Comparison of ENCODE assay signal across 34 cellular contexts in genomic region chr7:85342781-85343180, GRCh38.
DNase-seq lines count a peak whose midpoint lies in the region; ATAC-seq, FAIRE-seq and TF ChIP-seq lines count a peak whose summit lies in the region.
"Had no signal": no experiment of that assay in that cellular context is flagged by ENCODE, and none has a peak within 500 bp of the region (broad histone marks: within the 10 kb centered on the region; RNA-seq: fewer than 3 reads in every experiment).

No MANE protein-coding gene starts in this region.

- no peak for FAIRE-seq in RCC 7860 (lab: Jason Lieb, UNC)
- FAIRE-seq: A204.1, A549, D721Med had no signal

- intact Hi-C loops in CD8-positive, alpha-beta T cell (cut with DNase I, micrococcal nuclease) = no loop called here

- H3K4me1 Mint-ChIP-seq in stimulated activated memory B cell treated with anti-CD40 and anti-IgM and Interleukin-4, amounts not matched to agents 10 μg/mL and 1 μg/mL and 100 μg/mL, for 72 hours = peaks cover 12% of the 10 kb centered on the region
- H3K4me1 Mint-ChIP-seq in CD8-positive, alpha-beta T cell (ENCODE audit: low read depth) = no peaks in the 10 kb centered on the region
- H3K4me1 Mint-ChIP-seq: B cell; CD14-positive monocyte; CD4-positive, alpha-beta memory T cell; CD4-positive, CD25-positive, alpha-beta regulatory T cell; CD8-positive, alpha-beta memory T cell had no signal

- no peaks in the 10 kb centered on the region for H3K36me3 ChIP-seq in CD8-positive, alpha-beta T cell (ENCODE audit: insufficient read depth, low read length)
- H3K36me3 ChIP-seq: BE2C; BLaER1; BLaER1 treated with 17β-estradiol and CSF1 and Interleukin-3, amounts not matched to agents 10 nM and 100 nM had no signal

- H3K27me3 ChIP-seq in CD8-positive, alpha-beta T cell (ENCODE audit: insufficient read depth, low read length) = no peaks in the 10 kb centered on the region
- H3K27me3 ChIP-seq: BE2C; BLaER1; BLaER1 treated with 17β-estradiol and CSF1 and Interleukin-3, amounts not matched to agents 10 nM and 100 nM had no signal

- no peak for TF ChIP-seq CTCF in 22Rv1 (IDR thresholded peaks at IDR 0.05)
- no peak for TF ChIP-seq CTCF in C4-2B (conservative IDR thresholded peaks at IDR 0.05)
- no peak for TF ChIP-seq CTCF in LNCaP clone FGC (IDR thresholded peaks at IDR 0.05; ENCODE audit: control insufficient read depth, extremely low read depth, insufficient read depth)
- no peak for TF ChIP-seq CTCF in VCaP (conservative IDR thresholded peaks at IDR 0.05)
- no peak for TF ChIP-seq CTCF in CD8-positive, alpha-beta T cell (IDR thresholded peaks at IDR 0.05)

- CTCF ChIA-PET in CD8-positive, alpha-beta T cell (lab: Charles Lee) = no interaction called here

- H3K9me3 Mint-ChIP-seq in stimulated activated memory B cell treated with anti-CD40 and anti-IgM and Interleukin-4, amounts not matched to agents 10 μg/mL and 1 μg/mL and 100 μg/mL, for 72 hours = no peaks in the 10 kb centered on the region
- peaks cover 4% of the 10 kb centered on the region for H3K9me3 Mint-ChIP-seq in CD8-positive, alpha-beta T cell

- H3K4me3 ChIP-seq in LNCaP clone FGC (ENCODE audit: low read depth, low read length) = no peak overlapping the region
- H3K4me3 ChIP-seq in CD8-positive, alpha-beta T cell (ENCODE audit: low read depth, low read length) = no peak overlapping the region
- H3K4me3 ChIP-seq: A549; BLaER1; BLaER1 treated with 17β-estradiol and CSF1 and Interleukin-3, amounts not matched to agents 10 nM and 100 nM had no signal

- no peak for ATAC-seq in stimulated activated memory B cell treated with anti-CD40 and anti-IgM and Interleukin-4, amounts not matched to agents 10 μg/mL and 1 μg/mL and 100 μg/mL, for 72 hours
- ATAC-seq in CD8-positive, alpha-beta T cell = no peak
- ATAC-seq: A549 had no signal

- H3K4me1 ChIP-seq in CD8-positive, alpha-beta T cell (ENCODE audit: insufficient read depth, low read length) = no peaks in the 10 kb centered on the region
- H3K4me1 ChIP-seq: A549; BE2C; BLaER1; BLaER1 treated with 17β-estradiol and CSF1 and Interleukin-3, amounts not matched to agents 10 nM and 100 nM had no signal

- no peaks in the 10 kb centered on the region for H3K27me3 Mint-ChIP-seq in stimulated activated memory B cell treated with anti-CD40 and anti-IgM and Interleukin-4, amounts not matched to agents 10 μg/mL and 1 μg/mL and 100 μg/mL, for 72 hours
- no peaks in the 10 kb centered on the region for H3K27me3 Mint-ChIP-seq in CD8-positive, alpha-beta T cell (ENCODE audit: low read depth)
- H3K27me3 Mint-ChIP-seq: B cell; CD4-positive, alpha-beta memory T cell; CD4-positive, alpha-beta T cell; CD4-positive, CD25-positive, alpha-beta regulatory T cell; CD8-positive, alpha-beta memory T cell had no signal

- peak overlapping the region; percentile 22 for H3K27ac ChIP-seq in 22Rv1
- H3K27ac ChIP-seq in C4-2B = peak overlapping the region; percentile 58; the same call in 1 of the 2 replicates
- peak overlapping the region; percentile 41; the same call in 1 of the 2 replicates for H3K27ac ChIP-seq in VCaP
- H3K27ac ChIP-seq in CD8-positive, alpha-beta T cell (ENCODE audit: low read depth, low read length) = no peak overlapping the region
- H3K27ac ChIP-seq: A549; BLaER1; BLaER1 treated with 17β-estradiol and CSF1 and Interleukin-3, amounts not matched to agents 10 nM and 100 nM had no signal

- H3K4me3 Mint-ChIP-seq in stimulated activated memory B cell treated with anti-CD40 and anti-IgM and Interleukin-4, amounts not matched to agents 10 μg/mL and 1 μg/mL and 100 μg/mL, for 72 hours = no peak overlapping the region
- H3K4me3 Mint-ChIP-seq in CD8-positive, alpha-beta T cell = no peak overlapping the region
- H3K4me3 Mint-ChIP-seq: B cell; CD14-positive monocyte; CD4-positive, alpha-beta memory T cell; CD4-positive, alpha-beta T cell; CD4-positive, CD25-positive, alpha-beta regulatory T cell; CD8-positive, alpha-beta memory T cell had no signal

- H3K9me3 ChIP-seq in CD8-positive, alpha-beta T cell (ENCODE audit: low read length) = no peaks in the 10 kb centered on the region
- H3K9me3 ChIP-seq: A549; BE2C; BLaER1; BLaER1 treated with 17β-estradiol and CSF1 and Interleukin-3, amounts not matched to agents 10 nM and 100 nM; Caco-2 had no signal

- no peak overlapping the region for H3K27ac Mint-ChIP-seq in stimulated activated memory B cell treated with anti-CD40 and anti-IgM and Interleukin-4, amounts not matched to agents 10 μg/mL and 1 μg/mL and 100 μg/mL, for 72 hours
- no peak overlapping the region for H3K27ac Mint-ChIP-seq in CD8-positive, alpha-beta T cell
- H3K27ac Mint-ChIP-seq: B cell; CD14-positive monocyte; CD4-positive, alpha-beta memory T cell; CD4-positive, alpha-beta T cell; CD4-positive, CD25-positive, alpha-beta regulatory T cell; CD8-positive, alpha-beta memory T cell had no signal

- H3K36me3 Mint-ChIP-seq in stimulated activated memory B cell treated with anti-CD40 and anti-IgM and Interleukin-4, amounts not matched to agents 10 μg/mL and 1 μg/mL and 100 μg/mL, for 72 hours = no peaks in the 10 kb centered on the region
- H3K36me3 Mint-ChIP-seq in CD8-positive, alpha-beta T cell = no peaks in the 10 kb centered on the region
- H3K36me3 Mint-ChIP-seq: CD14-positive monocyte; CD4-positive, alpha-beta memory T cell; CD4-positive, CD25-positive, alpha-beta regulatory T cell; CD8-positive, alpha-beta memory T cell had no signal

- POLR2A ChIA-PET in CD8-positive, alpha-beta T cell (lab: Charles Lee) = no interaction called here

- DNase-seq in LNCaP clone FGC (ENCODE audit: low read depth) = peak; percentile 93
- DNase-seq in RCC 7860 (ENCODE audit: low spot score) = no peak
- no peak for DNase-seq in NCI-H187 treated with DMSO at 0.1 percent for 48 hours (lab: John Stamatoyannopoulos, UW)
- DNase-seq in CD8-positive, alpha-beta T cell = no peak
- DNase-seq: 8988T; ACHN; AML-193; BE2C; C1 segment of cervical spinal cord; Caco-2; Calu3; CD4-positive, alpha-beta memory T cell; CD4-positive, alpha-beta T cell; CD4-positive, CD25-positive, alpha-beta regulatory T cell; CD8-positive, alpha-beta memory T cell; COR-L47; DMS 273 treated with DMSO at 0.1 percent for 48 hours; DMS153; DMS53; DMS79; DMS79 treated with DMSO at 0.1 percent for 48 hours; DND-41; EL had no signal
